21 cellular contexts compared by ENCODE assay signal in the genomic region with DNA sequence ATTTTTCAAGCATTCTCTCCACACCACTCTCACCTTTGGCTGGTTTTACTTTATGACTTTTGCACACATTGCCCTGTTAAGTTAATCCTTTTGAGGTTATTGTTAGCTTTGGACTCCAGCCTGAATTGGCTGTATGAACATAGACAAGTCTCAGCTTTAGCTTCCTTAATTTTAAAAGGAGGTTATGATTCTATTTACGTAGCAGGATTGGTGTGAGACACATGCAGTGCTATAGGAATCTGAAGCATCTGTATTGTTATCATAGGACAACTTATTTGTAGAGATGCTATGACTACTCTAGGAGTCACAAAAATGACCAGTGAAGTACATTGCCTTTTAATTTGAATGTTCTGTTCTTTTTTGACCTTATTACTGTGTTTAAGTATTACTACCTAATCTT. TPM values are rescaled to one million over a fixed set of nuclear protein-coding genes. Genes with fewer than 3 reads are reported as not detected.
DNase-seq lines count a peak whose midpoint lies in the region; ATAC-seq and TF ChIP-seq lines count a peak whose summit lies in the region.
"Had no signal": no experiment of that assay in that cellular context is flagged by ENCODE, and none has a peak within 500 bp of the region (broad histone marks: within the 10 kb centered on the region; RNA-seq: fewer than 3 reads in every experiment).

No MANE protein-coding gene starts in this region.

- H3K27me3 Mint-ChIP-seq in chondrocyte (ENCODE audit: low read depth): no peaks in the 10 kb centered on the region
- H3K27me3 Mint-ChIP-seq in CD8-positive, alpha-beta T cell (ENCODE audit: low read depth): no peaks in the 10 kb centered on the region

- no peaks in the 10 kb centered on the region for H3K9me2 ChIP-seq in OCI-LY1 (ENCODE audit: low read depth, low read length)

- CTCF ChIA-PET in CD8-positive, alpha-beta T cell (lab: Charles Lee): interaction anchor here (0.6 kb wide), 1 partner anchor 48 kb away, joined by 3 read pairs; no protein-coding TSS in a partner anchor

- peak overlapping the region; percentile 19 for H3K27ac Mint-ChIP-seq in chondrocyte (ENCODE audit: unreplicated experiment)
- no peak overlapping the region for H3K27ac Mint-ChIP-seq in CD8-positive, alpha-beta T cell
- H3K27ac Mint-ChIP-seq: T-helper 2 cell treated with Interferon-gamma antibody and Interleukin-4, amounts not matched to agents 5 μg/mL and 100 μg/mL, for 36 hours had no signal

- no peak overlapping the region for H3K9ac ChIP-seq in OCI-LY1 (ENCODE audit: low read length)

- H4K20me1 ChIP-seq in OCI-LY1 (ENCODE audit: insufficient read depth, low read length): no peaks in the 10 kb centered on the region

- H3K4me1 ChIP-seq in ACC112 (ENCODE audit: control insufficient read depth, insufficient read depth, low read length, unreplicated experiment) (peaks cover 15% of the 10 kb centered on the region), OCI-LY1 (ENCODE audit: insufficient read depth, low read length, severe bottlenecking) (peaks cover 9% of the 10 kb centered on the region)
- no peaks in the 10 kb centered on the region for H3K4me1 ChIP-seq in CD8-positive, alpha-beta T cell (ENCODE audit: insufficient read depth, low read length)
- H3K4me1 ChIP-seq: colonic mucosa had no signal

- H3K4me3 ChIP-seq in ACC112 (ENCODE audit: low read depth, low read length): peak overlapping the region; percentile 44; the same call in 1 of the 2 replicates
- no peak overlapping the region for H3K4me3 ChIP-seq in OCI-LY1 (ENCODE audit: low read depth, low read length, poor library complexity, severe bottlenecking)
- H3K4me3 ChIP-seq in WERI-Rb-1 (ENCODE audit: low read depth, low read length): no peak overlapping the region
- H3K4me3 ChIP-seq in CD8-positive, alpha-beta T cell (ENCODE audit: low read depth, low read length): no peak overlapping the region
- H3K4me3 ChIP-seq: colonic mucosa, heart right ventricle, SJSA1 had no signal

- ATAC-seq in left lobe of liver: peak; percentile 58
- no peak for ATAC-seq in CD8-positive, alpha-beta T cell
- ATAC-seq: heart right ventricle had no signal

- DNase-seq in chondrocyte (ENCODE audit: low spot score) (no peak), left lobe of liver (ENCODE audit: low spot score) (no peak), WERI-Rb-1 (no peak), SW480 (ENCODE audit: low spot score) (no peak)
- no peak for DNase-seq in CD8-positive, alpha-beta T cell
- no peak for DNase-seq in activated CD4-positive, alpha-beta T cell treated with anti-CD3 and anti-CD28 coated beads, Interleukin-2, amount 50 U/mL, for 48 hours
- DNase-seq: activated CD4-positive, CD25-positive, alpha-beta regulatory T cell treated with anti-CD3 and anti-CD28 coated beads, Interleukin-2, amount 50 U/mL, for 72 hours; amniotic stem cell; colonic mucosa; heart right ventricle; retina; stimulated activated CD4-positive, alpha-beta T cell treated with anti-CD3 and anti-CD28 coated beads, Interleukin-1b, Interleukin-23, amount 100 ng/mL, for 48 hours had no signal

- H2AFZ ChIP-seq in ACC112 (ENCODE audit: low read length, unreplicated experiment): no peak overlapping the region
- H2AFZ ChIP-seq in OCI-LY1 (ENCODE audit: low read length): no peak overlapping the region

- H3K9me3 Mint-ChIP-seq in chondrocyte (ENCODE audit: low read depth): peaks cover 14% of the 10 kb centered on the region
- no peaks in the 10 kb centered on the region for H3K9me3 Mint-ChIP-seq in CD8-positive, alpha-beta T cell

- H3K27me3 ChIP-seq in ACC112 (ENCODE audit: insufficient read depth, low read length) (no peaks in the 10 kb centered on the region), OCI-LY1 (ENCODE audit: insufficient read depth, low read length) (no peaks in the 10 kb centered on the region), WERI-Rb-1 (ENCODE audit: insufficient read depth, low read depth, severe bottlenecking) (no peaks in the 10 kb centered on the region)
- H3K27me3 ChIP-seq in CD8-positive, alpha-beta T cell (ENCODE audit: insufficient read depth, low read length): no peaks in the 10 kb centered on the region
- H3K27me3 ChIP-seq: heart right ventricle, SJSA1 had no signal

- H3K36me3 ChIP-seq in ACC112 (ENCODE audit: insufficient read depth, low read length) (no peaks in the 10 kb centered on the region), OCI-LY1 (ENCODE audit: insufficient read depth, low read length) (no peaks in the 10 kb centered on the region), WERI-Rb-1 (no peaks in the 10 kb centered on the region)
- H3K36me3 ChIP-seq in CD8-positive, alpha-beta T cell (ENCODE audit: insufficient read depth, low read length): no peaks in the 10 kb centered on the region
- H3K36me3 ChIP-seq: colonic mucosa, heart right ventricle, SJSA1 had no signal

- peak overlapping the region; percentile 68 for H3K27ac ChIP-seq in ACC112 (ENCODE audit: low read depth, low read length)
- peak overlapping the region; percentile 40 for H3K27ac ChIP-seq in OCI-LY1 (ENCODE audit: low read depth, low read length, poor library complexity, severe bottlenecking)
- no peak overlapping the region for H3K27ac ChIP-seq in WERI-Rb-1
- H3K27ac ChIP-seq in CD8-positive, alpha-beta T cell (ENCODE audit: low read depth, low read length): no peak overlapping the region
- H3K27ac ChIP-seq: C4-2B, colonic mucosa, heart right ventricle, SJSA1 had no signal

- no peak overlapping the region; the same call in 1 of the 2 replicates for H3K4me2 ChIP-seq in OCI-LY1 (ENCODE audit: low read length)

- no peaks in the 10 kb centered on the region for H3F3A ChIP-seq in OCI-LY1 (ENCODE audit: insufficient read depth, low read length)

- no peak overlapping the region for H3K4me3 Mint-ChIP-seq in chondrocyte (ENCODE audit: unreplicated experiment)
- H3K4me3 Mint-ChIP-seq in CD8-positive, alpha-beta T cell: no peak overlapping the region
- H3K4me3 Mint-ChIP-seq: T-helper 2 cell treated with Interferon-gamma antibody and Interleukin-4, amounts not matched to agents 5 μg/mL and 100 μg/mL, for 36 hours had no signal

- H3K9me3 ChIP-seq in OCI-LY1 (ENCODE audit: low read length): no peaks in the 10 kb centered on the region
- H3K9me3 ChIP-seq in WERI-Rb-1 (ENCODE audit: severe bottlenecking): no peaks in the 10 kb centered on the region
- H3K9me3 ChIP-seq in CD8-positive, alpha-beta T cell (ENCODE audit: low read length): no peaks in the 10 kb centered on the region
- H3K9me3 ChIP-seq: colonic mucosa, SJSA1 had no signal

- H3K79me2 ChIP-seq in ACC112 (ENCODE audit: control insufficient read depth, insufficient read depth, low read length, unreplicated experiment): no peaks in the 10 kb centered on the region
- no peaks in the 10 kb centered on the region for H3K79me2 ChIP-seq in OCI-LY1 (ENCODE audit: insufficient read depth, low read length)

- H3K36me3 Mint-ChIP-seq in chondrocyte (ENCODE audit: low read depth): no peaks in the 10 kb centered on the region
- H3K36me3 Mint-ChIP-seq in CD8-positive, alpha-beta T cell: peaks cover 14% of the 10 kb centered on the region

- POLR2A ChIA-PET in CD8-positive, alpha-beta T cell (lab: Charles Lee): no interaction called here

- TF ChIP-seq CTCF in OCI-LY1 (IDR thresholded peaks at IDR 0.05; ENCODE audit: low read length) (no peak), chondrocyte (IDR thresholded peaks at IDR 0.05) (no peak), WERI-Rb-1 (IDR thresholded peaks at IDR 0.05; ENCODE audit: low read depth, low read length) (no peak)
- TF ChIP-seq CTCF in CD8-positive, alpha-beta T cell (IDR thresholded peaks at IDR 0.05): no peak

- intact Hi-C loops in CD8-positive, alpha-beta T cell (cut with DNase I, micrococcal nuclease): no loop called here

- peaks cover 11% of the 10 kb centered on the region for H3K4me1 Mint-ChIP-seq in chondrocyte (ENCODE audit: low read depth)
- H3K4me1 Mint-ChIP-seq in CD8-positive, alpha-beta T cell (ENCODE audit: low read depth): peaks cover 17% of the 10 kb centered on the region

RNA-seq across cellular contexts. Expression of a gene that starts 15.7 kb away (rescaled TPM):
- total RNA-seq in chondrocyte (not detected in 3 replicates), left lobe of liver (not detected)
- not detected for total RNA-seq in CD8-positive, alpha-beta T cell
- total RNA-seq: A172, H4, heart right ventricle, M059J, mesenteric fat pad, SJSA1 had no signal

RNA-seq across cellular contexts. Expression of a gene that starts 43.2 kb away (rescaled TPM):
- total RNA-seq in chondrocyte (11.6 to 14.9 TPM (median 12.1 TPM) in 3 replicates), left lobe of liver (2.3 TPM)
- 10 to 100 TPM; 14.3 to 15.3 TPM for total RNA-seq in CD8-positive, alpha-beta T cell

RNA-seq across cellular contexts. Expression of a gene that starts 54.4 kb away (rescaled TPM):
- total RNA-seq in chondrocyte: 142 to 192 TPM (median 154 TPM) in 3 replicates
- 146 TPM for total RNA-seq in left lobe of liver
- total RNA-seq in CD8-positive, alpha-beta T cell: 100 to 1,000 TPM; 127 to 134 TPM

RNA-seq across cellular contexts. Expression of a gene that starts 58.5 kb away (rescaled TPM):
- 66.6 to 80.8 TPM (median 74.8 TPM) in 3 replicates for total RNA-seq in chondrocyte
- 75.0 TPM for total RNA-seq in left lobe of liver
- 10 to 100 TPM; 33.0 to 35.1 TPM for total RNA-seq in CD8-positive, alpha-beta T cell

Comparison
In these comparisons a context has a peak if more than half of its experiments do, and no peak if none do; other contexts are left out.
1. H3K27ac ChIP-seq: peak in ACC112 (single experiment) and OCI-LY1 (single experiment); none in WERI-Rb-1 (single experiment) and CD8-positive, alpha-beta T cell (single experiment).